3 cellular contexts compared by ENCODE assay signal in the genomic region with DNA sequence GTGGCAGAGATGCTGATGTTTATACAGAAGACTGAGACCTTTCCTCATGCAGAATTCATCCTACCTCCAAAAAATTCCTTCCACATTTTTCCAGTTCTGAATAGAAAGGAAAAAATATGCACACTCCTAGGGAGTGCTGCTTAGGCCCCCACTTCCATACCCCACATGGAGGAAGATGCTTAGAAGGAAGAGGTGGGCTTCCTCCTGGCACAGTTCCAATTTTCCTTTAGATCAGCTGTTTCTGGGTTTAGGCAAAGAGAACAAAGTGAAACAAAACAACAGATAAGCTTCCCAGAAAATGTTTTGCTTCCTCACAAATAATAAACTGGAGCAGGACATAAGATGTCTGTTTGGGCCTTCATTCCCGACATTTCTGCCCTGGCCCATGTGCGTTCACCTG.
A peak's percentile ranks its signal among the peaks of the same experiment; 100 is the strongest.
TF ChIP-seq lines count a peak whose summit lies in the region.

No MANE protein-coding gene starts in this region.

TF ChIP-seq in K562, 482 proteins besides CTCF, POLR2A, EP300 and RAD21:
- TF ChIP-seq NFIC (IDR thresholded peaks at IDR 0.05) (peak; percentile 88), NFIX (CRISPR knock-in tag; IDR thresholded peaks at IDR 0.05; ENCODE audit: low read depth) (peak; percentile 28; the same call in 1 of the 2 replicates), SAP30 (IDR thresholded peaks at IDR 0.05; ENCODE audit: borderline replicate concordance, insufficient read depth, low read depth, low read length, poor library complexity, severe bottlenecking) (no peak), EWSR1 (IDR thresholded peaks at IDR 0.05; ENCODE audit: borderline replicate concordance, low read depth, partially characterized antibody) (no peak), POLR2H (tag; IDR thresholded peaks at IDR 0.05; ENCODE audit: low read depth) (no peak), NFXL1 (CRISPR knock-in tag; IDR thresholded peaks at IDR 0.05) (no peak), HDAC3 (IDR thresholded peaks at IDR 0.05; ENCODE audit: borderline replicate concordance, partially characterized antibody) (no peak), PBX2 (CRISPR knock-in tag; IDR thresholded peaks at IDR 0.05; ENCODE audit: low read depth) (no peak), PBX2 (tag; conservative IDR thresholded peaks at IDR 0.05; ENCODE audit: low read depth) (no peak), ZBED1 (IDR thresholded peaks at IDR 0.05) (no peak)
TF ChIP-seq in K562: peak in this region for 2.

TF ChIP-seq in HepG2, 621 proteins besides CTCF, POLR2A, EP300 and RAD21:
- peak; percentile 68 for TF ChIP-seq RBM22 (optimal IDR thresholded peaks at IDR 0.05; ENCODE audit: low read length)
- no peak for TF ChIP-seq HMGA1 (CRISPR knock-in tag; conservative IDR thresholded peaks at IDR 0.05)
TF ChIP-seq in HepG2: peak in this region for 1.

TF ChIP-seq in GM12891, 5 proteins besides CTCF, POLR2A, EP300 and RAD21:
- TF ChIP-seq TAF1 (IDR thresholded peaks at IDR 0.05; ENCODE audit: low read depth, low read length) = no peak
- no peak for TF ChIP-seq POU2F2 (IDR thresholded peaks at IDR 0.05; ENCODE audit: low read depth, low read length)
- TF ChIP-seq SPI1 (IDR thresholded peaks at IDR 0.05; ENCODE audit: low read depth, low read length) = no peak
